18 cellular contexts compared by ENCODE assay signal in the genomic region with DNA sequence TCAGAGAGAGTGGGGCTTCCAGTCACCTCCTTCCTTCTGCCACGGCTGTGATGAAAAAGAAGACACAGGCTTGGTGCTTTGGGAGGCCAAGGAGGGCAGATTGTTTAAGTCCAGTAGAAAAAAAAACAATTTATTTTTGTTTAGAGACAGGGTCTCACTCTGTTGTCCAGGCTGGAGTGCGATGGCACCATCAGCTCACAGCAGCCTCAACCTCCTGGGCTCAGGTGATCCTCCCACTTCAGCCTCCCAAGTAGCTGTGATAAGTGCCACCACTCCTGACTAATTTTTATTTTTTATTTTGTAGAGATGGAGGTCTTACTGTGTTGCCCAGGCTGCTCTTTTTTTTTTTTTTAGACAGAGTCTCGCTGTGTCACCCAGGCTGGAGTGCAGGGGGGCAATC. TPM values are rescaled to one million over a fixed set of nuclear protein-coding genes. Genes with fewer than 3 reads are reported as not detected.
DNase-seq lines count a peak whose midpoint lies in the region; ATAC-seq and TF ChIP-seq lines count a peak whose summit lies in the region.
"Had no signal": no experiment of that assay in that cellular context is flagged by ENCODE, and none has a peak within 500 bp of the region (broad histone marks: within the 10 kb centered on the region; RNA-seq: fewer than 3 reads in every experiment).

No MANE protein-coding gene starts in this region.

- peak overlapping the region; percentile 61 for H3K27ac Mint-ChIP-seq in CD4-positive, alpha-beta T cell
- H3K27ac Mint-ChIP-seq in brain, result peak overlapping the region in 2 of 5 experiments; percentile 56
- H3K27ac Mint-ChIP-seq in progenitor cell of endocrine pancreas, result no peak overlapping the region

- H2AK5ac ChIP-seq in neuronal stem cell (ENCODE audit: low read depth, low read length), result no peak overlapping the region

- no peak overlapping the region for H2BK15ac ChIP-seq in neuronal stem cell (ENCODE audit: low read length)

- no peak overlapping the region for H3K18ac ChIP-seq in neuronal stem cell (ENCODE audit: low read length)

- no peak overlapping the region for H3K4ac ChIP-seq in neuronal stem cell (ENCODE audit: low read length)

- H3K79me2 ChIP-seq in OCI-LY1 (ENCODE audit: insufficient read depth, low read length), result peaks cover 12% of the 10 kb centered on the region

- H3K9me3 ChIP-seq in CD4-positive, alpha-beta T cell (ENCODE audit: control insufficient read depth, low read length), result no peaks in the 10 kb centered on the region
- H3K9me3 ChIP-seq in OCI-LY1 (ENCODE audit: low read length) (no peaks in the 10 kb centered on the region), neuronal stem cell (replicated peaks in 1 of 2; ENCODE audit: control insufficient read depth in 2 of 2, insufficient read depth in 1 of 2, low read depth in 1 of 2, low read length in 2 of 2) (no peaks in the 10 kb centered on the region)

- no peak for DNase-seq in CD4-positive, alpha-beta T cell
- DNase-seq in progenitor cell of endocrine pancreas (ENCODE audit: low spot score, unreplicated experiment), result no peak
- DNase-seq in occipital lobe (lab: John Stamatoyannopoulos, UW), result no peak
- no peak for DNase-seq in neuronal stem cell (ENCODE audit: low spot score)
- no peak for DNase-seq in activated CD8-positive, alpha-beta memory T cell treated with anti-CD3 and anti-CD28 coated beads, Interleukin-2, amount 50 U/mL, for 4 hours
- DNase-seq: ACHN, DND-41, KBM-7, NCI-H1694 treated with DMSO at 0.1 percent for 48 hours, NCI-H510A, NCI-H774, PC-3, RPMI8226, SIG-M5 had no signal

- no peak for ATAC-seq in CD4-positive, alpha-beta T cell (ENCODE audit: poor library complexity)
- ATAC-seq: PC-3, SK-N-SH treated with all-trans-retinoic acid at 6 μM for 48 hours had no signal

- peak overlapping the region; percentile 85 for H3K4me3 ChIP-seq in OCI-LY1 (ENCODE audit: low read depth, low read length, poor library complexity, severe bottlenecking)
- no peak overlapping the region for H3K4me3 ChIP-seq in neuronal stem cell (ENCODE audit: low read length in 2 of 2)

- no peaks in the 10 kb centered on the region for H3K9me2 ChIP-seq in OCI-LY1 (ENCODE audit: low read depth, low read length)

- H2BK120ac ChIP-seq in neuronal stem cell (ENCODE audit: low read depth, low read length), result no peak overlapping the region

- H2BK5ac ChIP-seq in neuronal stem cell (ENCODE audit: low read length), result no peak overlapping the region

- intact Hi-C loops in CD4-positive, alpha-beta T cell (cut with DNase I, micrococcal nuclease), result loop anchor here in 1 of 2 experiments (2.0 kb wide), 1 partner anchor 19 kb away; no protein-coding TSS in a partner anchor

- H2BK12ac ChIP-seq in neuronal stem cell (ENCODE audit: low read length), result no peak overlapping the region

- H3K36me3 ChIP-seq in OCI-LY1 (ENCODE audit: insufficient read depth, low read length) (peaks cover 15% of the 10 kb centered on the region), neuronal stem cell (replicated peaks in 1 of 2; ENCODE audit: control insufficient read depth in 2 of 2, insufficient read depth in 2 of 2, low read length in 2 of 2) (peaks cover 2 to 26% of the 10 kb centered on the region in 2 donors)

- no peak overlapping the region for H3K27ac ChIP-seq in CD4-positive, alpha-beta T cell (ENCODE audit: low read depth, low read length)
- peak overlapping the region; percentile 87 for H3K27ac ChIP-seq in OCI-LY1 (ENCODE audit: low read depth, low read length, poor library complexity, severe bottlenecking)
- H3K27ac ChIP-seq in neuronal stem cell (replicated peaks; ENCODE audit: low read length), result no peak overlapping the region
- H3K27ac ChIP-seq: C4-2B had no signal

- CTCF ChIA-PET in CD4-positive, alpha-beta T cell (lab: Charles Lee), result no interaction called here

- H3K4me2 ChIP-seq in OCI-LY1 (ENCODE audit: low read length) (peak overlapping the region; percentile 81; the same call in 1 of the 2 replicates), neuronal stem cell (ENCODE audit: insufficient read depth, low read length, poor library complexity, severe bottlenecking) (no peak overlapping the region)

- H3K9ac ChIP-seq in OCI-LY1 (ENCODE audit: low read length) (no peak overlapping the region; the same call in 1 of the 2 replicates), neuronal stem cell (ENCODE audit: low read depth, low read length, poor library complexity) (no peak overlapping the region)

- H4K8ac ChIP-seq in neuronal stem cell (ENCODE audit: low read depth, low read length), result no peak overlapping the region

- no CpG with 5 or more reads among the region's 3 CpGs for WGBS in neuronal stem cell (ENCODE audit: extremely low coverage in 2 of 2, insufficient read length in 2 of 2, insufficient replicate concordance in 1 of 2), 2 donors

- H3K4me3 Mint-ChIP-seq in CD4-positive, alpha-beta T cell, result no peak overlapping the region
- H3K4me3 Mint-ChIP-seq in brain (peak overlapping the region in 4 of 5 experiments; percentile 77 to 90 (median 82)), progenitor cell of endocrine pancreas (ENCODE audit: low read depth) (peak overlapping the region; percentile 52)

- no peaks in the 10 kb centered on the region for H3K27me3 Mint-ChIP-seq in CD4-positive, alpha-beta T cell
- H3K27me3 Mint-ChIP-seq in brain (peaks cover 15% of the 10 kb centered on the region), progenitor cell of endocrine pancreas (no peaks in the 10 kb centered on the region)

- H3F3A ChIP-seq in OCI-LY1 (ENCODE audit: insufficient read depth, low read length), result no peaks in the 10 kb centered on the region

- no peak overlapping the region for H3K23ac ChIP-seq in neuronal stem cell (ENCODE audit: low read depth, low read length, poor library complexity)

- peaks cover 6% of the 10 kb centered on the region for H3K36me3 Mint-ChIP-seq in CD4-positive, alpha-beta T cell (ENCODE audit: low read depth)
- H3K36me3 Mint-ChIP-seq in brain (peaks cover 27% of the 10 kb centered on the region), progenitor cell of endocrine pancreas (ENCODE audit: insufficient read depth) (peaks cover 1% of the 10 kb centered on the region)

- no peak overlapping the region for H4K91ac ChIP-seq in neuronal stem cell (ENCODE audit: low read depth, low read length, poor library complexity)

- peaks cover 17% of the 10 kb centered on the region for H3K4me1 Mint-ChIP-seq in CD4-positive, alpha-beta T cell (ENCODE audit: low read depth)
- H3K4me1 Mint-ChIP-seq in brain, result peaks cover 33% of the 10 kb centered on the region
- peaks cover 6% of the 10 kb centered on the region for H3K4me1 Mint-ChIP-seq in progenitor cell of endocrine pancreas (ENCODE audit: low read depth)

- H3K79me1 ChIP-seq in neuronal stem cell (ENCODE audit: low read depth, low read length), result peaks cover 11% of the 10 kb centered on the region

- POLR2A ChIA-PET in CD4-positive, alpha-beta T cell (lab: Charles Lee), result interaction anchor here (1.1 kb wide), 1 partner anchor 96 kb away, joined by 3 read pairs; no protein-coding TSS in a partner anchor

- H4K20me1 ChIP-seq in OCI-LY1 (ENCODE audit: insufficient read depth, low read length), result no peaks in the 10 kb centered on the region

- H3K9me3 Mint-ChIP-seq in CD4-positive, alpha-beta T cell, result no peaks in the 10 kb centered on the region
- H3K9me3 Mint-ChIP-seq in brain (peaks cover 0 to 3% (median 0%) of the 10 kb centered on the region in 5 experiments), progenitor cell of endocrine pancreas (ENCODE audit: low read depth) (no peaks in the 10 kb centered on the region)

- H2AFZ ChIP-seq in OCI-LY1 (ENCODE audit: low read length) (no peak overlapping the region), neuronal stem cell (ENCODE audit: low read length) (no peak overlapping the region)

- TF ChIP-seq CTCF in CD4-positive, alpha-beta T cell (IDR thresholded peaks at IDR 0.05), result no peak
- TF ChIP-seq CTCF in OCI-LY1 (IDR thresholded peaks at IDR 0.05; ENCODE audit: low read length), result no peak
- TF ChIP-seq CTCF in brain (conservative IDR thresholded peaks at IDR 0.05), result no peak
- no peak for TF ChIP-seq CTCF in progenitor cell of endocrine pancreas (IDR thresholded peaks at IDR 0.05; ENCODE audit: unreplicated experiment)

- no peak overlapping the region for H3K14ac ChIP-seq in neuronal stem cell (ENCODE audit: low read length)

- no peaks in the 10 kb centered on the region for H3K27me3 ChIP-seq in CD4-positive, alpha-beta T cell (ENCODE audit: control insufficient read depth, insufficient read depth, low read length)
- H3K27me3 ChIP-seq in OCI-LY1 (ENCODE audit: insufficient read depth, low read length) (no peaks in the 10 kb centered on the region), neuronal stem cell (ENCODE audit: control insufficient read depth in 3 of 3, insufficient read depth in 3 of 3, low read depth in 1 of 3, low read length in 3 of 3) (no peaks in the 10 kb centered on the region)

- H3K4me1 ChIP-seq in OCI-LY1 (ENCODE audit: insufficient read depth, low read length, severe bottlenecking), result peaks cover 36% of the 10 kb centered on the region
- peaks cover 5 to 6% of the 10 kb centered on the region in 2 donors for H3K4me1 ChIP-seq in neuronal stem cell (ENCODE audit: control insufficient read depth in 2 of 2, insufficient read depth in 1 of 2, low read depth in 1 of 2, low read length in 2 of 2)

RNA-seq across cellular contexts. Expression of a gene that starts 2.7 kb away (rescaled TPM):
- total RNA-seq in CD4-positive, alpha-beta T cell, result 10 to 100 TPM; 74.2 to 76.9 TPM
- polyA plus RNA-seq in brain (ENCODE audit: insufficient read depth, low read depth, low replicate concordance), result 63.6 TPM
- total RNA-seq in progenitor cell of endocrine pancreas (78.1 and 78.5 TPM in 2 replicates), occipital lobe (48.8 TPM)
- polyA plus RNA-seq in neuronal stem cell (2013, experiment 1 of 2), result 50.0 TPM
- 51.3 TPM for polyA plus RNA-seq in neuronal stem cell (2013, experiment 2 of 2)

RNA-seq across cellular contexts. Expression of a gene that starts 14.7 kb away (rescaled TPM):
- total RNA-seq in CD4-positive, alpha-beta T cell, result 100 to 1,000 TPM; 292 to 294 TPM
- 83.9 TPM for polyA plus RNA-seq in brain (ENCODE audit: insufficient read depth, low read depth, low replicate concordance)
- 111 and 112 TPM in 2 replicates for total RNA-seq in progenitor cell of endocrine pancreas
- total RNA-seq in occipital lobe, result 17.8 TPM
- polyA plus RNA-seq in neuronal stem cell (2013, experiment 1 of 2), result 74.4 TPM
- polyA plus RNA-seq in neuronal stem cell (2013, experiment 2 of 2), result 71.9 TPM
- total RNA-seq: PC-3 had no signal

RNA-seq across cellular contexts. Expression of a gene that starts 20.7 kb away (rescaled TPM):
- 1 to 10 TPM; 3.0 to 3.5 TPM for total RNA-seq in CD4-positive, alpha-beta T cell
- polyA plus RNA-seq in brain (ENCODE audit: insufficient read depth, low read depth, low replicate concordance), result 1.2 TPM
- total RNA-seq in progenitor cell of endocrine pancreas (1.2 and 1.9 TPM in 2 replicates), occipital lobe (0.16 TPM)
- 0.50 TPM for polyA plus RNA-seq in neuronal stem cell (2013, experiment 1 of 2)
- 0.32 TPM for polyA plus RNA-seq in neuronal stem cell (2013, experiment 2 of 2)

RNA-seq across cellular contexts. Expression of a gene that starts 27.2 kb away (rescaled TPM):
- under 1 TPM in 1 of 2 experiments, not detected in 1; 0.77 TPM for total RNA-seq in CD4-positive, alpha-beta T cell
- not detected for polyA plus RNA-seq in brain (ENCODE audit: insufficient read depth, low read depth, low replicate concordance)
- total RNA-seq in progenitor cell of endocrine pancreas, result 0.29 TPM in 2 replicates
- not detected for total RNA-seq in occipital lobe
- polyA plus RNA-seq in neuronal stem cell (2013, experiment 1 of 2), result 0.06 TPM
- polyA plus RNA-seq in neuronal stem cell (2013, experiment 2 of 2), result 0.08 TPM
- total RNA-seq: PC-3 had no signal

RNA-seq across cellular contexts. Expression of a gene that starts 40.6 kb away (rescaled TPM):
- total RNA-seq in CD4-positive, alpha-beta T cell, result 100 to 1,000 TPM; 334 to 355 TPM
- 22.2 TPM for polyA plus RNA-seq in brain (ENCODE audit: insufficient read depth, low read depth, low replicate concordance)
- 19.4 and 21.5 TPM in 2 replicates for total RNA-seq in progenitor cell of endocrine pancreas
- 10.9 TPM for total RNA-seq in occipital lobe
- 20.4 TPM for polyA plus RNA-seq in neuronal stem cell (2013, experiment 1 of 2)
- 19.1 TPM for polyA plus RNA-seq in neuronal stem cell (2013, experiment 2 of 2)
